16 cellular contexts compared by ENCODE assay signal in the genomic region with DNA sequence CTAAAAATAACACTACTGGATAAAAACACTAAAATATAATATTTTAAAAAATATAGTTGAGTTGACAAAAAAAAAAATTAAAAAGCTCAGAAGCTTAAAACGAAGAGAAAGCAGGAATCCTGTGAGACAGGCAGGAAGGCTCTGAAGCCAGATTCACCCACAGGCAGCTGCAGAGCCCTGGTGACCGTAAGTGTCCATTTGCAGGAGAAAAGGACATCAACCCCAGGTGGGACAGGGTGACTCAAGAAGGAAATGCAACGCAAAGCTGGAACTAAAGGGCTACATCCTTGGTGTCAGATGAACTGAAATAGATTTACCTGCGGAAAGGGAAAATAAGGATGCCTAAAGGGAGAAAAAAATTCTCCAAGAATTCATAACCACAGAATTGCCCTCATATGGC.
"Had no signal": no experiment of that assay in that cellular context is flagged by ENCODE, and none has a peak within 500 bp of the region (broad histone marks: within the 10 kb centered on the region; RNA-seq: fewer than 3 reads in every experiment).

No MANE protein-coding gene starts in this region.

- H3K9me3 Mint-ChIP-seq: activated CD4-positive, alpha-beta memory T cell treated with anti-CD3 and anti-CD28 coated beads, Interleukin-2, amount 10 ng/mL, durations not matched to agents 7 days and 5 days; neural crest cell had no signal

- H3K9me3 ChIP-seq: gastrocnemius medialis, ovary, sigmoid colon, SJSA1, testis had no signal

- DNase-seq: activated CD4-positive, alpha-beta memory T cell treated with anti-CD3 and anti-CD28 coated beads, Interleukin-2, amount 10 ng/mL, durations not matched to agents 7 days and 5 days; activated effector memory CD4-positive, alpha-beta T cell treated with anti-CD3 and anti-CD28 coated beads, Interleukin-2, amount 50 U/mL, for 16 hours; effector CD8-positive, alpha-beta T cell; gastrocnemius medialis; left colon; ovary; sigmoid colon; stimulated activated CD4-positive, alpha-beta T cell treated with anti-CD3 and anti-CD28 coated beads, Interleukin-2, amount 100 ng/mL, for 24 hours; stimulated activated naive CD4-positive, alpha-beta T cell treated with Interleukin-2 at 50 U/mL for 16 hours; SW 1271; testis had no signal

- ATAC-seq: gastrocnemius medialis, left colon had no signal

- H3K27me3 ChIP-seq: cardiac muscle cell, gastrocnemius medialis, ovary, sigmoid colon, SJSA1, testis had no signal

- H3K4me1 ChIP-seq: SJSA1, testis had no signal

- H3K27ac ChIP-seq: cardiac muscle cell, coronary artery, epithelial cell of prostate, ovary, SJSA1, testis had no signal

- H3K4me3 Mint-ChIP-seq: activated CD4-positive, alpha-beta memory T cell treated with anti-CD3 and anti-CD28 coated beads, Interleukin-2, amount 10 ng/mL, durations not matched to agents 7 days and 5 days had no signal

- H3K4me3 ChIP-seq: cardiac muscle cell, coronary artery, gastrocnemius medialis, ovary, sigmoid colon, SJSA1, testis had no signal

- H3K36me3 ChIP-seq: ovary had no signal

- H3K27me3 Mint-ChIP-seq: activated CD4-positive, alpha-beta memory T cell treated with anti-CD3 and anti-CD28 coated beads, Interleukin-2, amount 10 ng/mL, durations not matched to agents 7 days and 5 days had no signal

- H3K27ac Mint-ChIP-seq: activated CD4-positive, alpha-beta memory T cell treated with anti-CD3 and anti-CD28 coated beads, Interleukin-2, amount 10 ng/mL, durations not matched to agents 7 days and 5 days had no signal
